ENCODE assay signal across 25 cellular contexts in genomic region chr12:79850610-79851299, GRCh38.
A peak's percentile ranks its signal among the peaks of the same experiment; 100 is the strongest.
DNase-seq lines count a peak whose midpoint lies in the region; ATAC-seq and TF ChIP-seq lines count a peak whose summit lies in the region.
"Had no signal": no experiment of that assay in that cellular context is flagged by ENCODE, and none has a peak within 500 bp of the region (broad histone marks: within the 10 kb centered on the region; RNA-seq: fewer than 3 reads in every experiment).

No MANE protein-coding gene starts in this region.

- ATAC-seq in activated naive CD8-positive, alpha-beta T cell treated with anti-CD3 and anti-CD28 coated beads, Interleukin-2, amount 50 U/mL, for 24 hours = no peak
- ATAC-seq in GM21619 (IDR thresholded peaks at IDR 0.05; ENCODE audit: unreplicated experiment) = no peak
- ATAC-seq: body of pancreas; stimulated activated naive B cell treated with anti-CD40 and anti-IgM and Interleukin-4, amounts not matched to agents 10 μg/mL and 1 μg/mL and 100 μg/mL, for 72 hours had no signal

- H3K27ac Mint-ChIP-seq in activated naive CD8-positive, alpha-beta T cell treated with anti-CD3 and anti-CD28 coated beads, Interleukin-2, amount 50 U/mL, for 24 hours = peak overlapping the region; percentile 32
- peak overlapping the region; percentile 76 for H3K27ac Mint-ChIP-seq in nephron progenitor cell
- H3K27ac Mint-ChIP-seq: activated CD4-positive, alpha-beta T cell treated with anti-CD3 and anti-CD28 coated beads, Interleukin-2, amount 10 ng/mL, durations not matched to agents 7 days and 5 days; B cell; stimulated activated naive B cell treated with anti-CD40 and anti-IgM and Interleukin-4, amounts not matched to agents 10 μg/mL and 1 μg/mL and 100 μg/mL, for 72 hours; T-helper 1 cell treated with Interleukin-12 subunit alpha and Interleukin-12 subunit beta and Interleukin-4 antibody, amounts not matched to agents 30 μg/mL and 1 μg/mL, for 36 hours had no signal

- H3K4me3 ChIP-seq in vagina = no peak overlapping the region
- H3K4me3 ChIP-seq: body of pancreas, lung, SJCRH30, thoracic aorta had no signal

- H3K36me3 Mint-ChIP-seq in activated naive CD8-positive, alpha-beta T cell treated with anti-CD3 and anti-CD28 coated beads, Interleukin-2, amount 50 U/mL, for 24 hours (ENCODE audit: low read depth) = peaks cover 27% of the 10 kb centered on the region
- peaks cover 68% of the 10 kb centered on the region for H3K36me3 Mint-ChIP-seq in nephron progenitor cell (ENCODE audit: low read depth)

- H3K4me3 Mint-ChIP-seq in activated naive CD8-positive, alpha-beta T cell treated with anti-CD3 and anti-CD28 coated beads, Interleukin-2, amount 50 U/mL, for 24 hours = no peak overlapping the region
- no peak overlapping the region for H3K4me3 Mint-ChIP-seq in nephron progenitor cell
- H3K4me3 Mint-ChIP-seq: activated CD4-positive, alpha-beta T cell treated with anti-CD3 and anti-CD28 coated beads, Interleukin-2, amount 10 ng/mL, durations not matched to agents 7 days and 5 days; B cell; stimulated activated naive B cell treated with anti-CD40 and anti-IgM and Interleukin-4, amounts not matched to agents 10 μg/mL and 1 μg/mL and 100 μg/mL, for 72 hours; T-helper 1 cell treated with Interleukin-12 subunit alpha and Interleukin-12 subunit beta and Interleukin-4 antibody, amounts not matched to agents 30 μg/mL and 1 μg/mL, for 36 hours had no signal

- H3K27ac ChIP-seq in vagina = no peak overlapping the region
- H3K27ac ChIP-seq: body of pancreas, SJCRH30, thoracic aorta had no signal

- H3K4me1 ChIP-seq in vagina = peaks cover 1% of the 10 kb centered on the region
- H3K4me1 ChIP-seq: body of pancreas, SJCRH30 had no signal

- H3K36me3 ChIP-seq in vagina = no peaks in the 10 kb centered on the region
- H3K36me3 ChIP-seq: thoracic aorta had no signal

- intact Hi-C loops in vagina (cut with DNase I) = no loop called here

- TF ChIP-seq CTCF in nephron progenitor cell (IDR thresholded peaks at IDR 0.05) = no peak
- no peak for TF ChIP-seq CTCF in vagina (IDR thresholded peaks at IDR 0.05)

- no peak for TF ChIP-seq POLR2A in vagina (IDR thresholded peaks at IDR 0.05)

- H3K9me3 ChIP-seq in vagina = no peaks in the 10 kb centered on the region
- H3K9me3 ChIP-seq: body of pancreas, SJCRH30 had no signal

- H3K27me3 ChIP-seq in vagina = no peaks in the 10 kb centered on the region
- H3K27me3 ChIP-seq: body of pancreas, SJCRH30 had no signal

- peaks cover 24% of the 10 kb centered on the region for H3K9me3 Mint-ChIP-seq in activated naive CD8-positive, alpha-beta T cell treated with anti-CD3 and anti-CD28 coated beads, Interleukin-2, amount 50 U/mL, for 24 hours
- H3K9me3 Mint-ChIP-seq in nephron progenitor cell = peaks cover 41% of the 10 kb centered on the region

- H3K27me3 Mint-ChIP-seq in activated naive CD8-positive, alpha-beta T cell treated with anti-CD3 and anti-CD28 coated beads, Interleukin-2, amount 50 U/mL, for 24 hours = no peaks in the 10 kb centered on the region
- no peaks in the 10 kb centered on the region for H3K27me3 Mint-ChIP-seq in nephron progenitor cell (ENCODE audit: low read depth, poor library complexity)
- H3K27me3 Mint-ChIP-seq: activated CD4-positive, alpha-beta T cell treated with anti-CD3 and anti-CD28 coated beads, Interleukin-2, amount 10 ng/mL, durations not matched to agents 7 days and 5 days; B cell; stimulated activated naive B cell treated with anti-CD40 and anti-IgM and Interleukin-4, amounts not matched to agents 10 μg/mL and 1 μg/mL and 100 μg/mL, for 72 hours had no signal

- peak; percentile 12 for DNase-seq in NOMO-1 treated with DMSO at 0.1 percent for 48 hours (lab: John Stamatoyannopoulos, UW; ENCODE audit: unreplicated experiment)
- DNase-seq in NOMO-1 treated with dmso at 0.1 percent for 144 hours (lab: John Stamatoyannopoulos, UW; ENCODE audit: unreplicated experiment) = no peak
- DNase-seq in MV-4-11 (lab: John Stamatoyannopoulos, UW) = peak; percentile 42
- no peak for DNase-seq in activated naive CD8-positive, alpha-beta T cell treated with anti-CD3 and anti-CD28 coated beads, Interleukin-2, amount 50 U/mL, for 24 hours
- DNase-seq in nephron progenitor cell = no peak
- no peak for DNase-seq in HuH-7.5 (ENCODE audit: low spot score)
- no peak for DNase-seq in vagina (ENCODE audit: extremely low spot score in 2 of 2)
- DNase-seq: 8988T; activated CD4-positive, alpha-beta T cell treated with anti-CD3 and anti-CD28 coated beads, Interleukin-2, amount 10 ng/mL, durations not matched to agents 7 days and 5 days; activated CD8-positive, alpha-beta memory T cell treated with anti-CD3 and anti-CD28 coated beads, Interleukin-2, amount 50 U/mL, for 48 hours; body of pancreas; COR-L47; effector CD8-positive, alpha-beta T cell; kidney; NCI-H1694 treated with DMSO at 0.1 percent for 48 hours; NCI-H774; SJCRH30; small intestine; stimulated activated CD4-positive, alpha-beta T cell treated with anti-CD3 and anti-CD28 coated beads, Interleukin-2, amount 100 ng/mL, for 24 hours; stimulated activated naive B cell treated with anti-CD40 and anti-IgM and Interleukin-4, amounts not matched to agents 10 μg/mL and 1 μg/mL and 100 μg/mL, for 72 hours had no signal

- H3K4me1 Mint-ChIP-seq in activated naive CD8-positive, alpha-beta T cell treated with anti-CD3 and anti-CD28 coated beads, Interleukin-2, amount 50 U/mL, for 24 hours = peaks cover 18% of the 10 kb centered on the region
- H3K4me1 Mint-ChIP-seq in nephron progenitor cell = no peaks in the 10 kb centered on the region

Comparison
In these comparisons a context has a peak if more than half of its experiments do, and no peak if none do; other contexts are left out.
1. DNase-seq: peak in NOMO-1 treated with DMSO at 0.1 percent for 48 hours (single experiment) and MV-4-11 (single experiment); none in NOMO-1 treated with dmso at 0.1 percent for 144 hours (single experiment), activated naive CD8-positive, alpha-beta T cell treated with anti-CD3 and anti-CD28 coated beads, Interleukin-2, amount 50 U/mL, for 24 hours (single experiment), nephron progenitor cell (single experiment), HuH-7.5 (single experiment) and vagina (0 of 2).